Comparison of ENCODE assay signal across 1 cellular context in genomic region chr19:13152854-13153626, GRCh38.
A peak's percentile ranks its signal among the peaks of the same experiment; 100 is the strongest.
TF ChIP-seq lines count a peak whose summit lies in the region.

No MANE protein-coding gene starts in this region.

TF ChIP-seq in HepG2, 621 proteins besides CTCF, POLR2A, EP300 and RAD21 (continued from another document and continues in another):
- TF ChIP-seq HMGXB3 (CRISPR knock-in tag; IDR thresholded peaks at IDR 0.05; ENCODE audit: borderline replicate concordance) (no peak), XRCC5 (optimal IDR thresholded peaks at IDR 0.05; ENCODE audit: low read length) (no peak), ATRX (CRISPR knock-in tag; IDR thresholded peaks at IDR 0.05; ENCODE audit: borderline replicate concordance) (0 out of 2 replicates have a peak, but pooled peaks have one; percentile 45), ZNF234 (CRISPR knock-in tag; conservative IDR thresholded peaks at IDR 0.05) (no peak), KMT2A (CRISPR knock-in tag; IDR thresholded peaks at IDR 0.05) (no peak; the same call in 1 of the 2 replicates), HIC2 (CRISPR knock-in tag; IDR thresholded peaks at IDR 0.05; ENCODE audit: low read depth) (no peak), FOSL1 (CRISPR knock-in tag; IDR thresholded peaks at IDR 0.05; ENCODE audit: borderline replicate concordance) (no peak), BRCA1 (CRISPR knock-in tag; IDR thresholded peaks at IDR 0.05) (peak; percentile 81; the same call in 1 of the 2 replicates), ZSCAN29 (CRISPR knock-in tag; conservative IDR thresholded peaks at IDR 0.05) (no peak), SPEN (CRISPR knock-in tag; IDR thresholded peaks at IDR 0.05; ENCODE audit: low read depth) (peak; percentile 35; the same call in 1 of the 2 replicates), TBX2 (CRISPR knock-in tag; IDR thresholded peaks at IDR 0.05; ENCODE audit: borderline replicate concordance) (peak; percentile 48; the same call in 1 of the 2 replicates), ZFP90 (CRISPR knock-in tag; IDR thresholded peaks at IDR 0.05; ENCODE audit: borderline replicate concordance) (0 out of 2 replicates have a peak, but pooled peaks have one; percentile 73), ZNF75D (CRISPR knock-in tag; IDR thresholded peaks at IDR 0.05; ENCODE audit: borderline replicate concordance) (no peak), ZNF616 (CRISPR knock-in tag; IDR thresholded peaks at IDR 0.05; ENCODE audit: low read depth) (no peak), ZNF317 (CRISPR knock-in tag; IDR thresholded peaks at IDR 0.05) (peak; percentile 85), RNF219 (CRISPR knock-in tag; IDR thresholded peaks at IDR 0.05) (no peak), ZNF30 (CRISPR knock-in tag; IDR thresholded peaks at IDR 0.05) (no peak), ARNTL (CRISPR knock-in tag; IDR thresholded peaks at IDR 0.05) (no peak), JUNB (CRISPR knock-in tag; IDR thresholded peaks at IDR 0.05; ENCODE audit: borderline replicate concordance) (no peak), TAF15 (IDR thresholded peaks at IDR 0.05; ENCODE audit: low read depth, low read length, poor library complexity, severe bottlenecking) (no peak), SRSF1 (optimal IDR thresholded peaks at IDR 0.05; ENCODE audit: low read depth, low read length) (peak; percentile 95), KDM5B (CRISPR knock-in tag; IDR thresholded peaks at IDR 0.05; ENCODE audit: borderline replicate concordance) (peak; percentile 79), ZNF609 (CRISPR knock-in tag; IDR thresholded peaks at IDR 0.05; ENCODE audit: borderline replicate concordance) (no peak), ZIK1 (CRISPR knock-in tag; IDR thresholded peaks at IDR 0.05; ENCODE audit: borderline replicate concordance, low read depth) (no peak; the same call in 1 of the 2 replicates), SSRP1 (CRISPR knock-in tag; IDR thresholded peaks at IDR 0.05) (no peak), ZNF329 (CRISPR knock-in tag; IDR thresholded peaks at IDR 0.05; ENCODE audit: low read depth) (no peak), ZNF598 (CRISPR knock-in tag; IDR thresholded peaks at IDR 0.05; ENCODE audit: borderline replicate concordance) (no peak), MED8 (CRISPR knock-in tag; IDR thresholded peaks at IDR 0.05; ENCODE audit: insufficient replicate concordance) (peak; percentile 19), ZNF777 (CRISPR knock-in tag; IDR thresholded peaks at IDR 0.05) (peak; percentile 3; the same call in 1 of the 2 replicates), MLX (CRISPR knock-in tag; IDR thresholded peaks at IDR 0.05) (peak; percentile 27; the same call in 1 of the 2 replicates), PHF8 (CRISPR knock-in tag; IDR thresholded peaks at IDR 0.05) (no peak; the same call in 1 of the 2 replicates), ZNF83 (CRISPR knock-in tag; IDR thresholded peaks at IDR 0.05; ENCODE audit: borderline replicate concordance) (0 out of 2 replicates have a peak, but pooled peaks have one; percentile 72), ZNF614 (CRISPR knock-in tag; IDR thresholded peaks at IDR 0.05; ENCODE audit: borderline replicate concordance) (no peak; the same call in 1 of the 2 replicates), ZNF672 (CRISPR knock-in tag; IDR thresholded peaks at IDR 0.05) (no peak; the same call in 1 of the 2 replicates), NR1H2 (CRISPR knock-in tag; IDR thresholded peaks at IDR 0.05; ENCODE audit: borderline replicate concordance, low read depth) (0 out of 2 replicates have a peak, but pooled peaks have one; percentile 32), THAP7 (CRISPR knock-in tag; IDR thresholded peaks at IDR 0.05) (no peak), ZNF556 (CRISPR knock-in tag; IDR thresholded peaks at IDR 0.05; ENCODE audit: borderline replicate concordance) (no peak), SMYD3 (CRISPR knock-in tag; IDR thresholded peaks at IDR 0.05) (peak; percentile 45; the same call in 1 of the 2 replicates), THAP9 (CRISPR knock-in tag; IDR thresholded peaks at IDR 0.05; ENCODE audit: borderline replicate concordance) (no peak), KLF15 (CRISPR knock-in tag; IDR thresholded peaks at IDR 0.05; ENCODE audit: borderline replicate concordance) (no peak; the same call in 1 of the 2 replicates), ELF1 (CRISPR knock-in tag; IDR thresholded peaks at IDR 0.05) (peak; percentile 35; the same call in 1 of the 2 replicates), ZNF225 (CRISPR knock-in tag; IDR thresholded peaks at IDR 0.05) (no peak), ZNF331 (CRISPR knock-in tag; IDR thresholded peaks at IDR 0.05) (0 out of 2 replicates have a peak, but pooled peaks have one; percentile 21), MZF1 (CRISPR knock-in tag; IDR thresholded peaks at IDR 0.05; ENCODE audit: borderline replicate concordance) (no peak), MTERF4 (CRISPR knock-in tag; IDR thresholded peaks at IDR 0.05) (no peak), TEAD3 (CRISPR knock-in tag; optimal IDR thresholded peaks at IDR 0.05; ENCODE audit: borderline replicate concordance) (no peak), HES4 (CRISPR knock-in tag; IDR thresholded peaks at IDR 0.05; ENCODE audit: borderline replicate concordance) (no peak)
